In genomic region chr17:42759982-42760651, GRCh38 we compare ENCODE assay signal across 10 cellular contexts. TPM values are rescaled to one million over a fixed set of nuclear protein-coding genes. Genes with fewer than 3 reads are reported as not detected.
DNase-seq lines count a peak whose midpoint lies in the region; ATAC-seq and TF ChIP-seq lines count a peak whose summit lies in the region.
"Had no signal": no experiment of that assay in that cellular context is flagged by ENCODE, and none has a peak within 500 bp of the region (broad histone marks: within the 10 kb centered on the region; RNA-seq: fewer than 3 reads in every experiment).

No MANE protein-coding gene starts in this region.

- CTCF ChIA-PET in GM10248 (lab: Yijun Ruan, JAX) = interaction anchor here (0.6 to 7.4 kb wide), 16 partner anchors 9 to 238 kb away, joined by 3 to 109 read pairs (median 4); partner anchors contain the start of genes BECN1, CCR10, PSMC3IP and RPL27

- peak overlapping the region; percentile 52 to 83 (median 75) for H3K4me3 Mint-ChIP-seq in IgD-negative memory B cell
- H3K4me3 Mint-ChIP-seq in endothelial cell (ENCODE audit: unreplicated experiment) = peak overlapping the region; percentile 88

- DNase-seq in GM10248 (ENCODE audit: extremely low spot score) (peak; percentile 58), endothelial cell (ENCODE audit: low spot score) (no peak), NCI-H1930 (lab: John Stamatoyannopoulos, UW) (no peak), epidermal melanocyte (ENCODE audit: insufficient read length, low spot score) (no peak)
- DNase-seq: activated CD4-positive, alpha-beta T cell treated with anti-CD3 and anti-CD28 coated beads, Interleukin-2, amount 50 U/mL, for 1 hour; NCI-H2171 had no signal

- peaks cover 2% of the 10 kb centered on the region for H3K36me3 Mint-ChIP-seq in IgD-negative memory B cell
- peaks cover 17% of the 10 kb centered on the region for H3K36me3 Mint-ChIP-seq in endothelial cell (ENCODE audit: low read depth, unreplicated experiment)

- H2AFZ ChIP-seq in parathyroid adenoma = peak overlapping the region; percentile 97

- no peaks in the 10 kb centered on the region for H3K36me3 ChIP-seq in parathyroid adenoma (ENCODE audit: control insufficient read depth, insufficient read depth, low read length)

- peak overlapping the region; percentile 30 for H3K4me3 ChIP-seq in parathyroid adenoma (ENCODE audit: low read depth, low read length)

- no peaks in the 10 kb centered on the region for H3K4me1 ChIP-seq in parathyroid adenoma

- H3K9me3 Mint-ChIP-seq in IgD-negative memory B cell = no peaks in the 10 kb centered on the region
- no peaks in the 10 kb centered on the region for H3K9me3 Mint-ChIP-seq in endothelial cell (ENCODE audit: unreplicated experiment)

- TF ChIP-seq CTCF in GM10248 (IDR thresholded peaks at IDR 0.05; ENCODE audit: control extremely low read depth, extremely low read depth, low read depth, missing control alignments) = no peak
- TF ChIP-seq CTCF in endothelial cell (IDR thresholded peaks at IDR 0.05; ENCODE audit: unreplicated experiment) = no peak
- no peak for TF ChIP-seq CTCF in parathyroid adenoma (IDR thresholded peaks at IDR 0.05)

- H3K4me1 Mint-ChIP-seq in IgD-negative memory B cell (peaks cover 8 to 10% (median 10%) of the 10 kb centered on the region in 3 donors), endothelial cell (ENCODE audit: unreplicated experiment) (peaks cover 55% of the 10 kb centered on the region)

- peak overlapping the region; percentile 76 for H3K4me2 ChIP-seq in parathyroid adenoma (ENCODE audit: low read length)

- no peak overlapping the region for H3K9ac ChIP-seq in parathyroid adenoma

- H3K27me3 ChIP-seq in parathyroid adenoma (ENCODE audit: control insufficient read depth, insufficient read depth, low read length) = no peaks in the 10 kb centered on the region

- ATAC-seq in HG03521 (IDR thresholded peaks at IDR 0.05; ENCODE audit: unreplicated experiment) = no peak
- no peak for ATAC-seq in GM21526 (IDR thresholded peaks at IDR 0.05; ENCODE audit: low FRiP score, unreplicated experiment)

- POLR2A ChIA-PET in GM10248 (lab: Yijun Ruan, JAX) = interaction anchor here (0.8 kb wide), 1 partner anchor 12 kb away, joined by 3 read pairs; no protein-coding TSS in a partner anchor

- H3K27me3 Mint-ChIP-seq in IgD-negative memory B cell (peaks cover 38% of the 10 kb centered on the region), endothelial cell (ENCODE audit: unreplicated experiment) (peaks cover 13% of the 10 kb centered on the region)

- no peaks in the 10 kb centered on the region for H3K79me2 ChIP-seq in parathyroid adenoma

- H3K27ac ChIP-seq in parathyroid adenoma = no peak overlapping the region

- no peak overlapping the region for H3K27ac Mint-ChIP-seq in IgD-negative memory B cell
- peak overlapping the region; percentile 93 for H3K27ac Mint-ChIP-seq in endothelial cell (ENCODE audit: unreplicated experiment)

- H3K9me3 ChIP-seq in parathyroid adenoma (ENCODE audit: control insufficient read depth, low read length) = no peaks in the 10 kb centered on the region

RNA-seq across cellular contexts. Expression of gene RAMP2, which starts 0.9 kb away (rescaled TPM):
- polyA plus RNA-seq in IgD-negative memory B cell = not detected
- 630 TPM for total RNA-seq in endothelial cell (ENCODE audit: unreplicated experiment)

RNA-seq across cellular contexts. Expression of gene VPS25, which starts 13.1 kb away (rescaled TPM):
- polyA plus RNA-seq in IgD-negative memory B cell = 45.6 TPM
- 39.4 TPM for total RNA-seq in endothelial cell (ENCODE audit: unreplicated experiment)

RNA-seq across cellular contexts. Expression of gene EZH1, which starts 15.3 kb away (rescaled TPM):
- 37.4 TPM for polyA plus RNA-seq in IgD-negative memory B cell
- 31.7 TPM for total RNA-seq in endothelial cell (ENCODE audit: unreplicated experiment)

RNA-seq across cellular contexts. Expression of gene WNK4, which starts 20.3 kb away (rescaled TPM):
- not detected for polyA plus RNA-seq in IgD-negative memory B cell
- total RNA-seq in endothelial cell (ENCODE audit: unreplicated experiment) = 8.9 TPM

RNA-seq across cellular contexts. Expression of gene COA3, which starts 38.4 kb away (rescaled TPM):
- 117 TPM for polyA plus RNA-seq in IgD-negative memory B cell
- total RNA-seq in endothelial cell (ENCODE audit: unreplicated experiment) = 60.3 TPM
